In genomic region chr1:6783956-6784559, GRCh38 we compare ENCODE assay signal across 8 cellular contexts. TPM values are rescaled to one million over a fixed set of nuclear protein-coding genes. Genes with fewer than 3 reads are reported as not detected.
DNase-seq lines count a peak whose midpoint lies in the region; ATAC-seq, FAIRE-seq and TF ChIP-seq lines count a peak whose summit lies in the region.

No MANE protein-coding gene starts in this region.

- H3K79me2 ChIP-seq in DND-41 (ENCODE audit: insufficient read depth, low read length) = peaks cover 42% of the 10 kb centered on the region
- H3K79me2 ChIP-seq in PC-9 (ENCODE audit: low read depth) = peaks cover 31% of the 10 kb centered on the region

- H2AFZ ChIP-seq in DND-41 (ENCODE audit: low read depth, low read length) (peak overlapping the region; percentile 89), PC-9 (peak overlapping the region; percentile 84)

- H3K27ac ChIP-seq in DND-41 (ENCODE audit: low read length) (peak overlapping the region; percentile 71), PC-9 (peak overlapping the region; percentile 86)

- H3K4me2 ChIP-seq in DND-41 (ENCODE audit: insufficient read depth, low read length) = peak overlapping the region; percentile 70
- peak overlapping the region; percentile 74 for H3K4me2 ChIP-seq in PC-9

- H3K9me3 ChIP-seq in DND-41 (ENCODE audit: insufficient read depth, low read length, severe bottlenecking) (no peaks in the 10 kb centered on the region), HAP-1 (no peaks in the 10 kb centered on the region), PC-9 (ENCODE audit: insufficient read depth, low read depth) (no peaks in the 10 kb centered on the region), endocrine pancreas (ENCODE audit: control insufficient read depth, low read length) (no peaks in the 10 kb centered on the region)

- TSS peak; percentile 68 for BruUV-seq in PC-9 (replicated peaks; lab: Mats Ljungman, UMichigan)

- DNase-seq in DND-41 (no peak), HAP-1 (ENCODE audit: low spot score in 2 of 2) (peak in 1 of 2 experiments; percentile 17), PC-9 (no peak), iPS-NIHi11 (ENCODE audit: low spot score) (no peak), RCC 7860 (ENCODE audit: low spot score) (no peak), ureter (ENCODE audit: low spot score) (no peak)

- H3K27ac Mint-ChIP-seq in nephron = peak overlapping the region; percentile 84 to 91 (median 85)

- peaks cover 3% of the 10 kb centered on the region; the same call in 1 of the 2 replicates for H3F3A ChIP-seq in PC-9 (ENCODE audit: insufficient read depth, low read depth)

- H3K4me3 Mint-ChIP-seq in nephron = peak overlapping the region; percentile 89 to 91 (median 91)

- peaks cover 32% of the 10 kb centered on the region for H4K20me1 ChIP-seq in DND-41 (ENCODE audit: insufficient read depth, low read length)
- no peaks in the 10 kb centered on the region; the same call in 1 of the 2 replicates for H4K20me1 ChIP-seq in PC-9 (ENCODE audit: insufficient read depth)

- H3K9me2 ChIP-seq in PC-9 (ENCODE audit: insufficient read depth) = no peaks in the 10 kb centered on the region

- intact Hi-C loops in PC-9 (cut with micrococcal nuclease; ENCODE audit: unreplicated experiment) = loop anchor here (5.0 kb wide), 1 partner anchor 57 kb away; no protein-coding TSS in a partner anchor

- H3K4me3 ChIP-seq in DND-41 (ENCODE audit: low read depth in 1 of 2, low read length in 2 of 2) (peak overlapping the region; percentile 66 to 71; a peak in 3 of 4 replicates), HAP-1 (peak overlapping the region; percentile 87), PC-9 (peak overlapping the region; percentile 76), endocrine pancreas (ENCODE audit: control insufficient read depth, insufficient read depth, low read length) (peak overlapping the region; percentile 89)

- peak overlapping the region; percentile 86 for H3K9ac ChIP-seq in DND-41 (ENCODE audit: low read depth, low read length)
- H3K9ac ChIP-seq in endocrine pancreas (ENCODE audit: control insufficient read depth, insufficient read depth, low read length) = peak overlapping the region; percentile 91

- TF ChIP-seq CTCF in DND-41 (IDR thresholded peaks at IDR 0.05; ENCODE audit: borderline replicate concordance, extremely low read depth, low read length, poor library complexity, severe bottlenecking) (no peak), PC-9 (conservative IDR thresholded peaks at IDR 0.05) (no peak), nephron (IDR thresholded peaks at IDR 0.05; ENCODE audit: unreplicated experiment in 3 of 3) (no peak)

- no peak for ATAC-seq in DND-41 (ENCODE audit: insufficient read depth, low read depth)

- in situ Hi-C loops in HAP-1 (cut with MboI; ENCODE audit: low sequenced_read_pairs) = no loop called here

- H3K36me3 ChIP-seq in DND-41 (ENCODE audit: insufficient read depth, low read length) (no peaks in the 10 kb centered on the region), HAP-1 (replicated peaks) (no peaks in the 10 kb centered on the region; the same call in 1 of the 2 replicates), PC-9 (ENCODE audit: low read depth) (no peaks in the 10 kb centered on the region), endocrine pancreas (ENCODE audit: control insufficient read depth, insufficient read depth, low read length) (no peaks in the 10 kb centered on the region)

- H3K27me3 Mint-ChIP-seq in nephron (ENCODE audit: low read depth) = no peaks in the 10 kb centered on the region

- peaks cover 40% of the 10 kb centered on the region for H3K4me1 ChIP-seq in DND-41 (ENCODE audit: insufficient read depth, low read length)
- H3K4me1 ChIP-seq in HAP-1 = peaks cover 12% of the 10 kb centered on the region
- peaks cover 8% of the 10 kb centered on the region for H3K4me1 ChIP-seq in PC-9 (replicated peaks; ENCODE audit: insufficient read depth)
- peaks cover 4% of the 10 kb centered on the region for H3K4me1 ChIP-seq in endocrine pancreas (ENCODE audit: control insufficient read depth, insufficient read depth, low read length)

- H3K36me3 Mint-ChIP-seq in nephron (ENCODE audit: low read depth) = peaks cover 13% of the 10 kb centered on the region

- CTCF ChIA-PET in PC-9 (lab: Charles Lee) = interaction anchor here (1.6 kb wide), 1 partner anchor 83 kb away, joined by 13 read pairs; the partner anchor contains the start of gene DNAJC11

- H3K9me3 Mint-ChIP-seq in nephron = no peaks in the 10 kb centered on the region

- peaks cover 29% of the 10 kb centered on the region for H3K4me1 Mint-ChIP-seq in nephron

- no peak for FAIRE-seq in RCC 7860 (lab: Jason Lieb, UNC)

- H3K27me3 ChIP-seq in DND-41 (ENCODE audit: insufficient read depth, low read length, poor library complexity) (no peaks in the 10 kb centered on the region), HAP-1 (ENCODE audit: low read depth) (no peaks in the 10 kb centered on the region), PC-9 (ENCODE audit: insufficient read depth, low read depth) (no peaks in the 10 kb centered on the region), endocrine pancreas (ENCODE audit: control insufficient read depth, insufficient read depth, low read length) (no peaks in the 10 kb centered on the region)

- POLR2A ChIA-PET in PC-9 (lab: Charles Lee; ENCODE audit: unreplicated experiment) = interaction anchor here (0.6 to 0.7 kb wide), 3 partner anchors 46 to 138 kb away, joined by 3 to 4 read pairs (median 3); no protein-coding TSS in a partner anchor

RNA-seq across cellular contexts. Expression of gene CAMTA1, which starts 1.2 kb away (rescaled TPM):
- total RNA-seq in PC-9 (2021) (72.3 and 75.3 TPM in 2 replicates), ureter (88.1 TPM)
